ENCODE assay signal across 38 cellular contexts in genomic region chr9:253539-253938, GRCh38. TPM values are rescaled to one million over a fixed set of nuclear protein-coding genes. Genes with fewer than 3 reads are reported as not detected.
"Had no signal": no experiment of that assay in that cellular context is flagged by ENCODE, and none has a peak within 500 bp of the region (broad histone marks: within the 10 kb centered on the region; RNA-seq: fewer than 3 reads in every experiment).

No MANE protein-coding gene starts in this region.

- H3K27ac Mint-ChIP-seq: activated B cell treated with CpG ODN at 0.5 μM for 24 hours; activated CD4-positive, alpha-beta memory T cell treated with anti-CD3 and anti-CD28 coated beads for 36 hours; activated CD8-positive, alpha-beta T cell treated with anti-CD3 and anti-CD28 coated beads for 36 hours; activated naive CD4-positive, alpha-beta T cell treated with anti-CD3 and anti-CD28 coated beads for 36 hours; activated naive CD4-positive, alpha-beta T cell treated with anti-CD3 and anti-CD28 coated beads, Interleukin-2, amount 50 U/mL, for 72 hours; activated naive CD8-positive, alpha-beta T cell treated with anti-CD3 and anti-CD28 coated beads for 36 hours; activated T-cell treated with anti-CD3 and anti-CD28 coated beads, Interleukin-2, amount 50 U/mL, for 72 hours; activated T-helper 1 cell treated with anti-CD3 and anti-CD28 coated beads, Interleukin-12 subunit alpha, Interleukin-12 subunit beta, Interleukin-2, Interleukin-4 antibody, amounts not matched to agents 30 ng/mL and 10 ng/mL and 1 ng/mL, durations not matched to agents 14 hours and 24 hours and 36 hours; activated T-helper 17 cell treated with anti-CD3 and anti-CD28 coated beads, Interleukin-2, amount 50 U/mL, for 72 hours; brain; T-helper 1 cell treated with Interleukin-12 subunit alpha and Interleukin-12 subunit beta and Interleukin-4 antibody, amounts not matched to agents 30 μg/mL and 1 μg/mL, for 36 hours; T-helper 2 cell treated with Interferon-gamma antibody and Interleukin-4, amounts not matched to agents 5 μg/mL and 100 μg/mL, for 36 hours had no signal

- H3K9me3 ChIP-seq: adrenal gland, ascending aorta had no signal

- ATAC-seq: activated CD8-positive, alpha-beta T cell treated with anti-CD3 and anti-CD28 coated beads for 36 hours; activated naive CD4-positive, alpha-beta T cell treated with anti-CD3 and anti-CD28 coated beads, Interleukin-2, amount 50 U/mL, for 72 hours; activated T-cell treated with anti-CD3 and anti-CD28 coated beads, Interleukin-2, amount 50 U/mL, for 4 hours; activated T-cell treated with anti-CD3 and anti-CD28 coated beads, Interleukin-2, amount 50 U/mL, for 72 hours; activated T-helper 17 cell treated with anti-CD3 and anti-CD28 coated beads, Interleukin-2, amount 50 U/mL, for 72 hours had no signal

- H3K4me1 Mint-ChIP-seq: brain had no signal

- FAIRE-seq: bronchial epithelial cell, TTC549 had no signal

- DNase-seq: activated B cell treated with CpG ODN at 0.5 μM for 24 hours; activated CD4-positive, alpha-beta memory T cell treated with anti-CD3 and anti-CD28 coated beads for 36 hours; activated CD4-positive, alpha-beta T cell treated with anti-CD3 and anti-CD28 coated beads for 48 hours; activated CD4-positive, alpha-beta T cell treated with anti-CD3 and anti-CD28 coated beads, Interleukin-2, amount 50 U/mL, for 1 hour; activated CD4-positive, alpha-beta T cell treated with anti-CD3 and anti-CD28 coated beads, Interleukin-2, amount 50 U/mL, for 4 hours; activated CD4-positive, CD25-positive, alpha-beta regulatory T cell treated with anti-CD3 and anti-CD28 coated beads, Interleukin-2, amount 50 U/mL, for 72 hours; activated CD8-positive, alpha-beta memory T cell treated with anti-CD3 and anti-CD28 coated beads, Interleukin-2, amount 50 U/mL, for 4 hours; activated CD8-positive, alpha-beta T cell treated with anti-CD3 and anti-CD28 coated beads for 36 hours; activated effector memory CD4-positive, alpha-beta T cell treated with anti-CD3 and anti-CD28 coated beads, Interleukin-2, amount 50 U/mL, for 16 hours; activated gamma-delta T cell treated with Interleukin-2 at 50 U/mL for 16 hours; activated naive CD4-positive, alpha-beta T cell; activated naive CD4-positive, alpha-beta T cell treated with anti-CD3 and anti-CD28 coated beads for 36 hours; activated naive CD4-positive, alpha-beta T cell treated with anti-CD3 and anti-CD28 coated beads, Interleukin-2, amount 50 U/mL, for 16 hours; activated naive CD8-positive, alpha-beta T cell treated with anti-CD3 and anti-CD28 coated beads for 36 hours; activated T-cell treated with anti-CD3 and anti-CD28 coated beads for 4 hours; activated T-cell treated with anti-CD3 and anti-CD28 coated beads, Interleukin-2, amount 50 U/mL, for 1 hour; activated T-cell treated with anti-CD3 and anti-CD28 coated beads, Interleukin-2, amount 50 U/mL, for 4 hours; activated T-cell treated with anti-CD3 and anti-CD28 coated beads, Interleukin-2, amount 50 U/mL, for 72 hours; amniotic stem cell; anterior cingulate cortex; caudate nucleus; cerebellar nuclear complex; T-helper 1 cell; T-helper 2 cell; T-helper 9 cell had no signal

- H3K36me3 Mint-ChIP-seq: activated CD4-positive, alpha-beta memory T cell treated with anti-CD3 and anti-CD28 coated beads for 36 hours; activated naive CD8-positive, alpha-beta T cell treated with anti-CD3 and anti-CD28 coated beads for 36 hours; brain had no signal

- H3K36me3 ChIP-seq: adrenal gland, ascending aorta, cardiac muscle cell had no signal

- H3K27me3 ChIP-seq: adrenal gland, ascending aorta, cardiac muscle cell had no signal

- H3K4me3 ChIP-seq: adrenal gland, ascending aorta, cardiac muscle cell had no signal

- H3K27me3 Mint-ChIP-seq: activated B cell treated with CpG ODN at 0.5 μM for 24 hours; activated CD4-positive, alpha-beta memory T cell treated with anti-CD3 and anti-CD28 coated beads for 36 hours; activated naive CD8-positive, alpha-beta T cell treated with anti-CD3 and anti-CD28 coated beads for 36 hours had no signal

- H3K4me3 Mint-ChIP-seq: activated B cell treated with CpG ODN at 0.5 μM for 24 hours; activated CD4-positive, alpha-beta memory T cell treated with anti-CD3 and anti-CD28 coated beads for 36 hours; activated CD8-positive, alpha-beta T cell treated with anti-CD3 and anti-CD28 coated beads for 36 hours; activated naive CD4-positive, alpha-beta T cell treated with anti-CD3 and anti-CD28 coated beads for 36 hours; activated naive CD8-positive, alpha-beta T cell treated with anti-CD3 and anti-CD28 coated beads for 36 hours; activated T-cell treated with anti-CD3 and anti-CD28 coated beads, Interleukin-2, amount 50 U/mL, for 4 hours; activated T-cell treated with anti-CD3 and anti-CD28 coated beads, Interleukin-2, amount 50 U/mL, for 72 hours; activated T-helper 1 cell treated with anti-CD3 and anti-CD28 coated beads, Interleukin-12 subunit alpha, Interleukin-12 subunit beta, Interleukin-2, Interleukin-4 antibody, amounts not matched to agents 30 ng/mL and 10 ng/mL and 1 ng/mL, durations not matched to agents 14 hours and 24 hours and 36 hours; activated T-helper 17 cell treated with anti-CD3 and anti-CD28 coated beads, Interleukin-2, amount 50 U/mL, for 72 hours; brain; central memory CD8-positive, alpha-beta T cell; T-helper 1 cell treated with Interleukin-12 subunit alpha and Interleukin-12 subunit beta and Interleukin-4 antibody, amounts not matched to agents 30 μg/mL and 1 μg/mL, for 36 hours; T-helper 2 cell treated with Interferon-gamma antibody and Interleukin-4, amounts not matched to agents 5 μg/mL and 100 μg/mL, for 36 hours had no signal

- H3K27ac ChIP-seq: ascending aorta, cardiac muscle cell, VCaP had no signal

- H3K9me3 Mint-ChIP-seq: activated B cell treated with CpG ODN at 0.5 μM for 24 hours; activated CD4-positive, alpha-beta memory T cell treated with anti-CD3 and anti-CD28 coated beads for 36 hours; activated CD8-positive, alpha-beta T cell treated with anti-CD3 and anti-CD28 coated beads for 36 hours; activated naive CD4-positive, alpha-beta T cell treated with anti-CD3 and anti-CD28 coated beads for 36 hours; activated naive CD4-positive, alpha-beta T cell treated with anti-CD3 and anti-CD28 coated beads, Interleukin-2, amount 50 U/mL, for 72 hours; activated naive CD8-positive, alpha-beta T cell treated with anti-CD3 and anti-CD28 coated beads for 36 hours; activated T-cell treated with anti-CD3 and anti-CD28 coated beads, Interleukin-2, amount 50 U/mL, for 4 hours; activated T-cell treated with anti-CD3 and anti-CD28 coated beads, Interleukin-2, amount 50 U/mL, for 72 hours; activated T-helper 1 cell treated with anti-CD3 and anti-CD28 coated beads, Interleukin-12 subunit alpha, Interleukin-12 subunit beta, Interleukin-2, Interleukin-4 antibody, amounts not matched to agents 30 ng/mL and 10 ng/mL and 1 ng/mL, durations not matched to agents 14 hours and 24 hours and 36 hours; activated T-helper 17 cell treated with anti-CD3 and anti-CD28 coated beads, Interleukin-2, amount 50 U/mL, for 72 hours; brain; central memory CD8-positive, alpha-beta T cell; T-helper 1 cell treated with Interleukin-12 subunit alpha and Interleukin-12 subunit beta and Interleukin-4 antibody, amounts not matched to agents 30 μg/mL and 1 μg/mL, for 36 hours; T-helper 2 cell treated with Interferon-gamma antibody and Interleukin-4, amounts not matched to agents 5 μg/mL and 100 μg/mL, for 36 hours had no signal

- H3K4me1 ChIP-seq: ascending aorta had no signal

RNA-seq across cellular contexts. Expression of gene DOCK8, which starts 38.9 kb away (rescaled TPM):
- total RNA-seq: cardiac muscle cell had no signal
